In genomic region chr6:20353134-20353533, GRCh38 we compare ENCODE assay signal across 2 cellular contexts.
TF ChIP-seq lines count a peak whose summit lies in the region.

No MANE protein-coding gene starts in this region.

TF ChIP-seq in HCT116, 20 proteins besides CTCF, POLR2A, EP300 and RAD21:
- peak; percentile 14 for TF ChIP-seq YY1 (IDR thresholded peaks at IDR 0.05; ENCODE audit: extremely low read depth, insufficient replicate concordance, low read depth, low read length)
- TF ChIP-seq ZNF274 (IDR thresholded peaks at IDR 0.05; ENCODE audit: low read depth, low read length): no peak

TF ChIP-seq in K562, 482 proteins besides CTCF, POLR2A, EP300 and RAD21:
- TF ChIP-seq PBX2 (CRISPR knock-in tag; IDR thresholded peaks at IDR 0.05; ENCODE audit: low read depth) (no peak), PBX2 (tag; conservative IDR thresholded peaks at IDR 0.05; ENCODE audit: low read depth) (no peak), BRD9 (IDR thresholded peaks at IDR 0.05; ENCODE audit: low read depth, partially characterized antibody) (no peak), NBN (IDR thresholded peaks at IDR 0.05; ENCODE audit: low read depth) (no peak), ZSCAN32 (CRISPR knock-in tag; IDR thresholded peaks at IDR 0.05) (no peak), MAX (CRISPR knock-in tag; IDR thresholded peaks at IDR 0.05) (peak; percentile 46), EP400 (IDR thresholded peaks at IDR 0.05) (no peak), ARHGAP35 (IDR thresholded peaks at IDR 0.05; ENCODE audit: partially characterized antibody) (no peak), E2F6 (IDR thresholded peaks at IDR 0.05; ENCODE audit: borderline replicate concordance in 1 of 2, extremely low read depth in 1 of 2, insufficient read depth in 1 of 2, insufficient read length in 1 of 2, low read depth in 1 of 2, low read length in 1 of 2, poor library complexity in 1 of 2, severe bottlenecking in 1 of 2) (peak in 1 of 2 experiments; percentile 39), ETS2 (tag; IDR thresholded peaks at IDR 0.05; ENCODE audit: borderline replicate concordance, poor library complexity, severe bottlenecking) (no peak), TRIM24 (IDR thresholded peaks at IDR 0.05) (peak; percentile 9 to 34; a peak in 1 of 4 replicates), MTA2 (IDR thresholded peaks at IDR 0.05; ENCODE audit: low read depth) (no peak), YY1 (IDR thresholded peaks at IDR 0.05; ENCODE audit: borderline replicate concordance in 1 of 3, control insufficient read depth in 1 of 3, extremely low read depth in 1 of 3, insufficient read depth in 3 of 3, insufficient read length in 1 of 3, insufficient replicate concordance in 2 of 3, low read depth in 1 of 3, low read length in 2 of 3) (peak in 2 of 3 experiments; percentile 41 to 89), CBX3 (IDR thresholded peaks at IDR 0.05; ENCODE audit: borderline replicate concordance in 1 of 2, low read length in 2 of 2) (peak in 1 of 2 experiments; percentile 56; a peak in 1 of 3 replicates), HMG20B (CRISPR knock-in tag; IDR thresholded peaks at IDR 0.05) (no peak)
